ENCODE assay signal across 8 cellular contexts in genomic region chr6:167832497-167833395, GRCh38. TPM values are rescaled to one million over a fixed set of nuclear protein-coding genes. Genes with fewer than 3 reads are reported as not detected.
DNase-seq lines count a peak whose midpoint lies in the region; ATAC-seq and TF ChIP-seq lines count a peak whose summit lies in the region.

No MANE protein-coding gene starts in this region.

- peaks cover 67% of the 10 kb centered on the region for H3K4me1 ChIP-seq in body of pancreas
- peaks cover 0 to 60% (median 37%) of the 10 kb centered on the region in 4 donors for H3K4me1 ChIP-seq in sigmoid colon
- peaks cover 2% of the 10 kb centered on the region; the same call in 1 of the 2 replicates for H3K4me1 ChIP-seq in BE2C

- ATAC-seq in HG03108 (IDR thresholded peaks at IDR 0.05; ENCODE audit: unreplicated experiment) (peak; percentile 44), body of pancreas (peak; percentile 75), GM19023 (IDR thresholded peaks at IDR 0.05; ENCODE audit: unreplicated experiment) (no peak)

- no peaks in the 10 kb centered on the region for H3K9me3 ChIP-seq in body of pancreas
- no peaks in the 10 kb centered on the region for H3K9me3 ChIP-seq in sigmoid colon
- no peaks in the 10 kb centered on the region for H3K9me3 ChIP-seq in BE2C

- TF ChIP-seq POLR2A in body of pancreas (IDR thresholded peaks at IDR 0.05) (peak in 2 of 3 donors; percentile 14 to 17), sigmoid colon (IDR thresholded peaks at IDR 0.05) (no peak)

- no peak for TF ChIP-seq EP300 in sigmoid colon (IDR thresholded peaks at IDR 0.05)

- H3K27ac ChIP-seq in body of pancreas, result peak overlapping the region; percentile 74 to 87 (median 80)
- H3K27ac ChIP-seq in sigmoid colon, result peak overlapping the region in 3 of 4 donors; percentile 14 to 52 (median 41)

- no peaks in the 10 kb centered on the region for H3K36me3 ChIP-seq in body of pancreas (replicated peaks in 1 of 2; ENCODE audit: insufficient read depth in 1 of 2, low read depth in 2 of 2)
- H3K36me3 ChIP-seq in sigmoid colon, result no peaks in the 10 kb centered on the region
- no peaks in the 10 kb centered on the region for H3K36me3 ChIP-seq in BE2C

- intact Hi-C loops in body of pancreas (cut with DNase I), result no loop called here
- intact Hi-C loops in sigmoid colon (cut with DNase I), result no loop called here

- TF ChIP-seq CTCF in body of pancreas (IDR thresholded peaks at IDR 0.05) (no peak), sigmoid colon (IDR thresholded peaks at IDR 0.05) (no peak), BE2C (IDR thresholded peaks at IDR 0.05; ENCODE audit: low read depth, low read length) (no peak)

- H3K27me3 ChIP-seq in body of pancreas (no peaks in the 10 kb centered on the region), sigmoid colon (no peaks in the 10 kb centered on the region), BE2C (no peaks in the 10 kb centered on the region)

- DNase-seq in SKM-1 treated with dmso at 0.1 percent for 144 hours (lab: John Stamatoyannopoulos, UW; ENCODE audit: unreplicated experiment), result peak; percentile 27
- no peak for DNase-seq in SKM-1 (lab: John Stamatoyannopoulos, UW; ENCODE audit: unreplicated experiment)
- DNase-seq in body of pancreas, result peak in 2 of 4 donors; percentile 26 to 34
- DNase-seq in sigmoid colon, result no peak
- DNase-seq in hepatic stellate cell (ENCODE audit: low spot score), result no peak
- no peak for DNase-seq in BE2C

- H3K4me3 ChIP-seq in body of pancreas (no peak overlapping the region), sigmoid colon (no peak overlapping the region), BE2C (ENCODE audit: low read depth, low read length) (no peak overlapping the region)

- WGBS in body of pancreas, 2 donors, result 9 to 10% methylated on average over 4 of the region's 4 CpGs
- WGBS in sigmoid colon, 2 donors, result 8 to 39% methylated on average over 4 of the region's 4 CpGs

RNA-seq across cellular contexts. Expression of gene AFDN, which starts 6.0 kb away (rescaled TPM):
- total RNA-seq in body of pancreas (100 to 1,000 TPM; 160 to 195 TPM), sigmoid colon (100 to 1,000 TPM in 2 of 4 donors, 10 to 100 TPM in 2; 83.6 to 104 (median 95.1) TPM)
- 10 to 100 TPM; 43.2 to 64.5 (median 44.4) TPM for polyA plus RNA-seq in sigmoid colon
- polyA plus RNA-seq in BE2C (2012; ENCODE audit: insufficient read depth, insufficient read length, low read depth), result 69.0 TPM

Comparison
In these comparisons a context has a peak if more than half of its experiments do, and no peak if none do; other contexts are left out.
1. POLR2A ChIP-seq: peak in body of pancreas (2 of 3); none in sigmoid colon (0 of 2).